Comparison of ENCODE assay signal across 1 cellular context in the genomic region with DNA sequence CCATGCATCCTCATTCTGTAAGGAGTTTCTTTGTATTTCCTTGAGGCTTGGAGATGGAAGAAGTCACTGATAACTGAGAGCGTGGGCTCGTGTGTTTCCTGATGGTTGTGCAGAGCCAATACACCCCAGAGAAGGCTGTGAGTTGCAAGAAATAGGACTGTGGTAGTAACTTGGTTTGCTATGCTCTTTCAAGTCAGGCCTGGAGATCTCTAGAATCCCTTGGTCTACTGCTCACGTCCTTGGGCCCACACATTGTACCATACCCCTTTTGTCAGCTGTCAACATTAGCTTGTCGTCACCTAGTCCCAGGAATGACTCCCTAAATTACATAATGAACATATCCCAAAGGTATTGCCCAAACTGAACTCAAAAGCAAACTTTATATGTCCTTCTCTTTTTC.
TF ChIP-seq lines count a peak whose summit lies in the region.

No MANE protein-coding gene starts in this region.

TF ChIP-seq in IMR-90, 13 proteins besides CTCF, POLR2A, EP300 and RAD21 (continued from another document):
- TF ChIP-seq CHD1 (IDR thresholded peaks at IDR 0.05; ENCODE audit: low read depth, low read length) = no peak
TF ChIP-seq in IMR-90: peak in this region for 0.
